17 cellular contexts compared by ENCODE assay signal in the genomic region with DNA sequence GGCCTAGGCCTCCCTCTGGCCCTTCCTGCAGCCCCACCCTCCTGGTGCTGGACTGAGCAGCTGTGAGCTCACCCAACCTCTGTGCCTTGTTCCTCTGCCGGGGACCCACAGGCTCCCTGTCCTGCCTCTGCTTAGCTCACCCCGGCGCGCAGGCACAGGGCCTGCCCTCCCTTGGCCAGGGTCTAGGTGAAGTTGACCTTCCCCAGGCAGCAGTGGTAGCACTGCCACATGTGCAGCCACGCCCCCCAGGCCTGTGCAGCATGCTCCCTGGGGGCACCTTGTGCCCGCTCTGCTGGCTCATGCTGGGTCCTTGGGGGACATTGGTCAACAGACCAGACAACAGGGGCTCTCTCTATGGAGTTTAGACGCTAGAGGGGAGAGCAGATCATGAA. TPM values are rescaled to one million over a fixed set of nuclear protein-coding genes. Genes with fewer than 3 reads are reported as not detected.
"Had no signal": no experiment of that assay in that cellular context is flagged by ENCODE, and none has a peak within 500 bp of the region (broad histone marks: within the 10 kb centered on the region; RNA-seq: fewer than 3 reads in every experiment).

No MANE protein-coding gene starts in this region.

- H3K27me3 ChIP-seq: cardiac muscle cell, left lung, ovary, upper lobe of left lung had no signal

- ATAC-seq: activated T-cell treated with anti-CD3 and anti-CD28 coated beads, Interleukin-2, amount 50 U/mL, for 4 hours; left lung; naive thymus-derived CD8-positive, alpha-beta T cell; stimulated activated naive CD8-positive, alpha-beta T cell treated with anti-CD3 and anti-CD28 coated beads, Interleukin-15, Interleukin-2, amounts not matched to agents 100 U/mL and 50 U/mL, for 24 hours had no signal

- H3K27ac ChIP-seq: cardiac muscle cell, left lung, ovary, prostate gland, upper lobe of left lung had no signal

- H3K4me1 ChIP-seq: left lung, prostate gland, upper lobe of left lung had no signal

- H3K9me3 Mint-ChIP-seq: activated T-cell treated with anti-CD3 and anti-CD28 coated beads, Interleukin-2, amount 50 U/mL, for 4 hours; naive thymus-derived CD8-positive, alpha-beta T cell; T-helper 2 cell treated with Interferon-gamma antibody and Interleukin-4, amounts not matched to agents 5 μg/mL and 100 μg/mL, for 36 hours had no signal

- FAIRE-seq: TTC549 had no signal

- H3K9me3 ChIP-seq: left lung, ovary, prostate gland, upper lobe of left lung had no signal

- H3K4me3 Mint-ChIP-seq: activated T-cell treated with anti-CD3 and anti-CD28 coated beads, Interleukin-2, amount 50 U/mL, for 4 hours; naive thymus-derived CD8-positive, alpha-beta T cell; T-helper 2 cell treated with Interferon-gamma antibody and Interleukin-4, amounts not matched to agents 5 μg/mL and 100 μg/mL, for 36 hours had no signal

- H3K36me3 Mint-ChIP-seq: naive thymus-derived CD8-positive, alpha-beta T cell had no signal

- DNase-seq: activated naive CD4-positive, alpha-beta T cell treated with Interleukin-2 at 50 U/mL for 16 hours; activated T-cell treated with anti-CD3 and anti-CD28 coated beads, Interleukin-2, amount 50 U/mL, for 4 hours; erythroblast; foreskin fibroblast; left lung; naive thymus-derived CD8-positive, alpha-beta T cell; stimulated activated CD4-positive, alpha-beta T cell treated with anti-CD3 and anti-CD28 coated beads, Interleukin-12 subunit alpha, Interleukin-12 subunit beta, amount 100 ng/mL, for 4 hours; stimulated activated CD4-positive, alpha-beta T cell treated with anti-CD3 and anti-CD28 coated beads, Interleukin-4, amount 100 ng/mL, for 4 hours; stimulated activated naive CD8-positive, alpha-beta T cell treated with anti-CD3 and anti-CD28 coated beads, Interleukin-15, Interleukin-2, amounts not matched to agents 100 U/mL and 50 U/mL, for 24 hours; WERI-Rb-1 had no signal

- H3K27ac Mint-ChIP-seq: T-helper 2 cell treated with Interferon-gamma antibody and Interleukin-4, amounts not matched to agents 5 μg/mL and 100 μg/mL, for 36 hours had no signal

- H3K4me3 ChIP-seq: cardiac muscle cell, left lung, lung, ovary, prostate gland, upper lobe of left lung had no signal

- H3K36me3 ChIP-seq: ovary, prostate gland, upper lobe of left lung had no signal

- H3K27me3 Mint-ChIP-seq: naive thymus-derived CD8-positive, alpha-beta T cell had no signal

RNA-seq across cellular contexts. Expression of gene ZDHHC11, which starts 60.0 kb away (rescaled TPM):
- polyA plus RNA-seq: naive thymus-derived CD8-positive, alpha-beta T cell had no signal
